In the genomic region with DNA sequence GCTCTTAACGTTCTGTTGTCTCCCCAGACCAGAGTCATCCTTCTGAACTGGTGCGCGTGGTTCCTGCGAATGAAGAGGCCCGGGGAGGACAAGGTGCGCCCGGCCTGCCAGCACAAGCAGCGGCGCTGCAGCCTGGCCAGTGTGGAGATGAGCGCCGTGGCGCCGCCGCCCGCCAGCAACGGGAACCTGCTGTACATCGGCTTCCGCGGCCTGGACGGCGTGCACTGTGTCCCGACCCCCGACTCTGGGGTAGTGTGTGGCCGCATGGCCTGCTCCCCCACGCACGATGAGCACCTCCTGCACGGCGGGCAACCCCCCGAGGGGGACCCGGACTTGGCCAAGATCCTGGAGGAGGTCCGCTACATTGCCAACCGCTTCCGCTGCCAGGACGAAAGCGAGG, we compare ENCODE assay signal across 6 cellular contexts.
DNase-seq lines count a peak whose midpoint lies in the region; ATAC-seq and TF ChIP-seq lines count a peak whose summit lies in the region.
"Not testable (repeated sequence)": the region's sequence is repeated elsewhere in the genome, so short reads cannot be mapped to it uniquely, and the experiment has no call there.

No MANE protein-coding gene starts in this region.

- not testable (repeated sequence) for TF ChIP-seq POLR2A in upper lobe of left lung (IDR thresholded peaks at IDR 0.05)

- not testable (repeated sequence) for H3K4me3 ChIP-seq in mucosa of descending colon; upper lobe of left lung; aorta (ENCODE audit: low read length in 2 of 2)

- H3K4me3 Mint-ChIP-seq in activated T-helper 17 cell treated with anti-CD3 and anti-CD28 coated beads, Interleukin-2, amount 50 U/mL, for 72 hours; stimulated activated memory B cell treated with anti-CD40 and anti-IgM and Interleukin-4, amounts not matched to agents 10 μg/mL and 1 μg/mL and 100 μg/mL, for 72 hours: not testable (repeated sequence)

- not testable (repeated sequence) for H3K9me3 Mint-ChIP-seq in activated T-helper 17 cell treated with anti-CD3 and anti-CD28 coated beads, Interleukin-2, amount 50 U/mL, for 72 hours; stimulated activated memory B cell treated with anti-CD40 and anti-IgM and Interleukin-4, amounts not matched to agents 10 μg/mL and 1 μg/mL and 100 μg/mL, for 72 hours

- H3K9me3 ChIP-seq in mucosa of descending colon; upper lobe of left lung; aorta (ENCODE audit: control insufficient read depth, low read length): not testable (repeated sequence)

- WGBS in upper lobe of left lung, 2 donors, result no CpG with 5 or more reads among the region's 35 CpGs
- 98 to 100% methylated on average over 12 to 20 of the region's 35 CpGs for WGBS in aorta, 2 donors

- not testable (repeated sequence) for H3K4me1 ChIP-seq in mucosa of descending colon (ENCODE audit: low read depth); upper lobe of left lung; aorta (ENCODE audit: control insufficient read depth in 1 of 2, insufficient read depth in 2 of 2, low read length in 2 of 2)

- not testable (repeated sequence) for H3K4me1 Mint-ChIP-seq in activated T-helper 17 cell treated with anti-CD3 and anti-CD28 coated beads, Interleukin-2, amount 50 U/mL, for 72 hours; stimulated activated memory B cell treated with anti-CD40 and anti-IgM and Interleukin-4, amounts not matched to agents 10 μg/mL and 1 μg/mL and 100 μg/mL, for 72 hours

- H3K27me3 Mint-ChIP-seq in activated T-helper 17 cell treated with anti-CD3 and anti-CD28 coated beads, Interleukin-2, amount 50 U/mL, for 72 hours; stimulated activated memory B cell treated with anti-CD40 and anti-IgM and Interleukin-4, amounts not matched to agents 10 μg/mL and 1 μg/mL and 100 μg/mL, for 72 hours: not testable (repeated sequence)

- not testable (repeated sequence) for H3K36me3 Mint-ChIP-seq in activated T-helper 17 cell treated with anti-CD3 and anti-CD28 coated beads, Interleukin-2, amount 50 U/mL, for 72 hours (ENCODE audit: low read depth); stimulated activated memory B cell treated with anti-CD40 and anti-IgM and Interleukin-4, amounts not matched to agents 10 μg/mL and 1 μg/mL and 100 μg/mL, for 72 hours

- TF ChIP-seq CTCF in mucosa of descending colon (IDR thresholded peaks at IDR 0.05); upper lobe of left lung (IDR thresholded peaks at IDR 0.05): not testable (repeated sequence)

- H3K27ac Mint-ChIP-seq in activated T-helper 17 cell treated with anti-CD3 and anti-CD28 coated beads, Interleukin-2, amount 50 U/mL, for 72 hours; stimulated activated memory B cell treated with anti-CD40 and anti-IgM and Interleukin-4, amounts not matched to agents 10 μg/mL and 1 μg/mL and 100 μg/mL, for 72 hours: not testable (repeated sequence)

- peak; percentile 15 for DNase-seq in Right ventricle myocardium inferior (ENCODE audit: missing footprints)
- not testable (repeated sequence) for DNase-seq in mucosa of descending colon
- peak in 1 of 2 donors; percentile 83 for DNase-seq in upper lobe of left lung
- DNase-seq in aorta, result peak in 1 of 2 donors; percentile 15

- H3K36me3 ChIP-seq in mucosa of descending colon (ENCODE audit: low read depth); upper lobe of left lung; aorta (ENCODE audit: control insufficient read depth in 1 of 2, insufficient read depth in 2 of 2, low read length in 1 of 2): not testable (repeated sequence)

- not testable (repeated sequence) for H3K27me3 ChIP-seq in upper lobe of left lung; aorta (ENCODE audit: control insufficient read depth in 1 of 2, insufficient read depth in 2 of 2, low read length in 1 of 2)

- intact Hi-C loops in Right ventricle myocardium inferior (cut with DNase I); mucosa of descending colon (cut with DNase I, micrococcal nuclease); aorta (cut with DNase I): not testable (repeated sequence)

- not testable (repeated sequence) for H3K27ac ChIP-seq in upper lobe of left lung; aorta (ENCODE audit: low read depth in 1 of 2, low read length in 2 of 2)

- not testable (repeated sequence) for TF ChIP-seq EP300 in upper lobe of left lung (IDR thresholded peaks at IDR 0.05)

- ATAC-seq in activated T-helper 17 cell treated with anti-CD3 and anti-CD28 coated beads, Interleukin-2, amount 50 U/mL, for 72 hours (replicated peaks), result peak; percentile 11
- not testable (repeated sequence) for ATAC-seq in Right ventricle myocardium inferior
- peak; percentile 15 for ATAC-seq in mucosa of descending colon
- ATAC-seq in stimulated activated memory B cell treated with anti-CD40 and anti-IgM and Interleukin-4, amounts not matched to agents 10 μg/mL and 1 μg/mL and 100 μg/mL, for 72 hours, result peak; percentile 55
- peak; percentile 49 to 71 for ATAC-seq in upper lobe of left lung (ENCODE audit: low FRiP score in 2 of 2)
- peak; percentile 68 for ATAC-seq in aorta (ENCODE audit: low FRiP score)
